Comparison of ENCODE assay signal across 1 cellular context in the genomic region with DNA sequence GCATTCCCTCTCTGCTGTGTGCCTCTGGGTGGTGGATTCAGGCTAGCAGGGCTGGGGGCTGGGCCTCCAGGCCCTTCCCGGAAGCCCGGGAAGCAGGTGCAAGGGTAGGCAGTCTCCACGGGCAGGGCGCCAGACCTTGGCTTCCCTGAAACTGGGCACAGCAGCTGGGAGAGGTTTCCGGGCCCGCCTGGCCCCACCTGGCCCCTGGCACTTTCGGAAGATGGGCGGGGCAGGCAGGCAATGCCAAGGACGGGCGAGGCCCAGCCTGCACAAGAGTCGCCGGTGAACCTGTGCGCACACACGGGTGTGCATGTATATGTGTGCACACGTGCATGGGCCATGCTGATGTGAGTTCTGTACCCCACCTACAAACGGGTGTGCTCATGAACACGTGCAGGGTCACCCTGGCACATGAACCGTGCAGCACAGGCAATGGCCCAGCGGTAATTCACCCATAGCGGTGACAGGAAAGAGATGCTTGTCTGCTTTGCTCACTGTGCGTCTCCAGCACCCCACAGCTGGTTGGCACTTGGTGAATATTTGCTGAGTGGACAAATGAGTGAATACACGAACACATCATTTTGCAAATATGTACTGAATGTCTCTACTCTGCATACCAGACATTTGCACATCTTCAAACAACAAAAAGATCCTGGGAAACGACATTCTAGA.
TF ChIP-seq lines count a peak whose summit lies in the region.

No MANE protein-coding gene starts in this region.

TF ChIP-seq in GM12878, 131 proteins besides CTCF, POLR2A, EP300 and RAD21:
- no peak for TF ChIP-seq TBL1XR1 (IDR thresholded peaks at IDR 0.05; ENCODE audit: low read depth, low read length)
- no peak for TF ChIP-seq RFX5 (IDR thresholded peaks at IDR 0.05; ENCODE audit: low read depth, low read length)
- TF ChIP-seq EGR1 (IDR thresholded peaks at IDR 0.05; ENCODE audit: borderline replicate concordance in 1 of 2, low read depth in 2 of 2, low read length in 2 of 2), result no peak
- TF ChIP-seq TCF3 (IDR thresholded peaks at IDR 0.05; ENCODE audit: borderline replicate concordance, insufficient read depth, low read depth, low read length), result peak; percentile 67; the same call in 1 of the 2 replicates
- TF ChIP-seq NR2F1 (conservative IDR thresholded peaks at IDR 0.05), result no peak
- TF ChIP-seq ZNF274 (IDR thresholded peaks at IDR 0.05; ENCODE audit: insufficient read depth, insufficient read length), result no peak
- TF ChIP-seq, protein P1, sequence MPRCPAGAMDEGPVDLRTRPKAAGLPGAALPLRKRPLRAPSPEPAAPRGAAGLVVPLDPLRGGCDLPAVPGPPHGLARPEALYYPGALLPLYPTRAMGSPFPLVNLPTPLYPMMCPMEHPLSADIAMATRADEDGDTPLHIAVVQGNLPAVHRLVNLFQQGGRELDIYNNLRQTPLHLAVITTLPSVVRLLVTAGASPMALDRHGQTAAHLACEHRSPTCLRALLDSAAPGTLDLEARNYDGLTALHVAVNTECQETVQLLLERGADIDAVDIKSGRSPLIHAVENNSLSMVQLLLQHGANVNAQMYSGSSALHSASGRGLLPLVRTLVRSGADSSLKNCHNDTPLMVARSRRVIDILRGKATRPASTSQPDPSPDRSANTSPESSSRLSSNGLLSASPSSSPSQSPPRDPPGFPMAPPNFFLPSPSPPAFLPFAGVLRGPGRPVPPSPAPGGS (IDR thresholded peaks at IDR 0.05; ENCODE audit: borderline replicate concordance, insufficient read depth, low read depth, low read length, poor library complexity, severe bottlenecking), result peak; percentile 11
- TF ChIP-seq CREM (IDR thresholded peaks at IDR 0.05; ENCODE audit: low read depth), result no peak
- no peak for TF ChIP-seq LARP7 (IDR thresholded peaks at IDR 0.05)
- no peak for TF ChIP-seq TCF12 (IDR thresholded peaks at IDR 0.05; ENCODE audit: low read depth, low read length)
- TF ChIP-seq MYC (IDR thresholded peaks at IDR 0.05; ENCODE audit: insufficient read depth, insufficient read length, insufficient replicate concordance, low read length, severe bottlenecking), result peak; percentile 41
- TF ChIP-seq YBX1 (IDR thresholded peaks at IDR 0.05), result no peak
- no peak for TF ChIP-seq ESRRA (IDR thresholded peaks at IDR 0.05; ENCODE audit: low read length)
- TF ChIP-seq CBX5 (IDR thresholded peaks at IDR 0.05; ENCODE audit: low read depth), result no peak
- TF ChIP-seq EED (IDR thresholded peaks at IDR 0.05; ENCODE audit: low read depth), result 0 out of 2 replicates have a peak, but pooled peaks have one; percentile 19
- TF ChIP-seq BHLHE40 (IDR thresholded peaks at IDR 0.05; ENCODE audit: borderline replicate concordance in 1 of 2, low read depth in 2 of 2, low read length in 1 of 2), result peak; percentile 66 to 76; a peak in 3 of 4 replicates
- no peak for TF ChIP-seq SREBF1 (IDR thresholded peaks at IDR 0.05; ENCODE audit: low read length)
- TF ChIP-seq HDAC2 (IDR thresholded peaks at IDR 0.05), result no peak
- TF ChIP-seq, protein P2, sequence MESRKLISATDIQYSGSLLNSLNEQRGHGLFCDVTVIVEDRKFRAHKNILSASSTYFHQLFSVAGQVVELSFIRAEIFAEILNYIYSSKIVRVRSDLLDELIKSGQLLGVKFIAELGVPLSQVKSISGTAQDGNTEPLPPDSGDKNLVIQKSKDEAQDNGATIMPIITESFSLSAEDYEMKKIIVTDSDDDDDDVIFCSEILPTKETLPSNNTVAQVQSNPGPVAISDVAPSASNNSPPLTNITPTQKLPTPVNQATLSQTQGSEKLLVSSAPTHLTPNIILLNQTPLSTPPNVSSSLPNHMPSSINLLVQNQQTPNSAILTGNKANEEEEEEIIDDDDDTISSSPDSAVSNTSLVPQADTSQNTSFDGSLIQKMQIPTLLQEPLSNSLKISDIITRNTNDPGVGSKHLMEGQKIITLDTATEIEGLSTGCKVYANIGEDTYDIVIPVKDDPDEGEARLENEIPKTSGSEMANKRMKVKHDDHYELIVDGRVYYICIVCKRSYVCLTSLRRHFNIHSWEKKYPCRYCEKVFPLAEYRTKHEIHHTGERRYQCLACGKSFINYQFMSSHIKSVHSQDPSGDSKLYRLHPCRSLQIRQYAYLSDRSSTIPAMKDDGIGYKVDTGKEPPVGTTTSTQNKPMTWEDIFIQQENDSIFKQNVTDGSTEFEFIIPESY (IDR thresholded peaks at IDR 0.05), result no peak
- TF ChIP-seq NR2C2 (IDR thresholded peaks at IDR 0.05; ENCODE audit: borderline replicate concordance, control insufficient read depth, insufficient read length, low read depth), result no peak
